Comparison of ENCODE assay signal across 21 cellular contexts in genomic region chr1:46168463-46168862, GRCh38. TPM values are rescaled to one million over a fixed set of nuclear protein-coding genes. Genes with fewer than 3 reads are reported as not detected.
DNase-seq lines count a peak whose midpoint lies in the region; ATAC-seq and TF ChIP-seq lines count a peak whose summit lies in the region.
"Had no signal": no experiment of that assay in that cellular context is flagged by ENCODE, and none has a peak within 500 bp of the region (broad histone marks: within the 10 kb centered on the region; RNA-seq: fewer than 3 reads in every experiment).

No MANE protein-coding gene starts in this region.

- peak overlapping the region; percentile 44 for H3K18ac ChIP-seq in neuronal stem cell (ENCODE audit: low read length)

- no peaks in the 10 kb centered on the region for H3K27me3 ChIP-seq in CD4-positive, alpha-beta T cell (ENCODE audit: control insufficient read depth, insufficient read depth, low read length)
- peaks cover 0 to 39% (median 15%) of the 10 kb centered on the region in 3 experiments for H3K27me3 ChIP-seq in neuronal stem cell (ENCODE audit: control insufficient read depth in 3 of 3, insufficient read depth in 3 of 3, low read depth in 1 of 3, low read length in 3 of 3)

- no peak overlapping the region for H3K27ac Mint-ChIP-seq in activated naive CD4-positive, alpha-beta T cell treated with anti-CD3 and anti-CD28 coated beads, Interleukin-2, amount 50 U/mL, for 24 hours
- no peak overlapping the region for H3K27ac Mint-ChIP-seq in activated naive CD4-positive, alpha-beta T cell treated with anti-CD3 and anti-CD28 coated beads for 36 hours
- peak overlapping the region; percentile 93 for H3K27ac Mint-ChIP-seq in CD4-positive, alpha-beta T cell
- H3K27ac Mint-ChIP-seq: CD14-positive monocyte had no signal

- H3K36me3 ChIP-seq in neuronal stem cell (replicated peaks in 1 of 2; ENCODE audit: control insufficient read depth in 2 of 2, insufficient read depth in 2 of 2, low read length in 2 of 2), result no peaks in the 10 kb centered on the region

- H3K27me3 Mint-ChIP-seq in activated naive CD4-positive, alpha-beta T cell treated with anti-CD3 and anti-CD28 coated beads, Interleukin-2, amount 50 U/mL, for 24 hours, result no peaks in the 10 kb centered on the region
- H3K27me3 Mint-ChIP-seq in activated naive CD4-positive, alpha-beta T cell treated with anti-CD3 and anti-CD28 coated beads for 36 hours (ENCODE audit: low read depth), result peaks cover 4% of the 10 kb centered on the region
- H3K27me3 Mint-ChIP-seq in CD4-positive, alpha-beta T cell, result no peaks in the 10 kb centered on the region

- H3K23ac ChIP-seq in neuronal stem cell (ENCODE audit: low read depth, low read length, poor library complexity), result no peak overlapping the region

- no CpG with 5 or more reads among the region's 1 CpG for WGBS in neuronal stem cell (ENCODE audit: extremely low coverage in 2 of 2, insufficient read length in 2 of 2, insufficient replicate concordance in 1 of 2), 2 donors

- peaks cover 4 to 11% of the 10 kb centered on the region in 2 donors for H3K4me1 ChIP-seq in neuronal stem cell (ENCODE audit: control insufficient read depth in 2 of 2, insufficient read depth in 1 of 2, low read depth in 1 of 2, low read length in 2 of 2)

- H4K91ac ChIP-seq in neuronal stem cell (ENCODE audit: low read depth, low read length, poor library complexity), result no peak overlapping the region

- no peaks in the 10 kb centered on the region for H3K79me1 ChIP-seq in neuronal stem cell (ENCODE audit: low read depth, low read length)

- peaks cover 19% of the 10 kb centered on the region for H3K4me1 Mint-ChIP-seq in activated naive CD4-positive, alpha-beta T cell treated with anti-CD3 and anti-CD28 coated beads, Interleukin-2, amount 50 U/mL, for 24 hours
- peaks cover 14% of the 10 kb centered on the region for H3K4me1 Mint-ChIP-seq in activated naive CD4-positive, alpha-beta T cell treated with anti-CD3 and anti-CD28 coated beads for 36 hours (ENCODE audit: low read depth)
- peaks cover 18% of the 10 kb centered on the region for H3K4me1 Mint-ChIP-seq in CD4-positive, alpha-beta T cell (ENCODE audit: low read depth)

- intact Hi-C loops in activated naive CD4-positive, alpha-beta T cell treated with anti-CD3 and anti-CD28 coated beads for 36 hours (cut with micrococcal nuclease), result no loop called here
- intact Hi-C loops in CD4-positive, alpha-beta T cell (cut with DNase I, micrococcal nuclease), result no loop called here

- H3K14ac ChIP-seq in neuronal stem cell (ENCODE audit: low read length), result no peak overlapping the region

- no peak overlapping the region for H3K4ac ChIP-seq in neuronal stem cell (ENCODE audit: low read length)

- H3K9me3 ChIP-seq in CD4-positive, alpha-beta T cell (ENCODE audit: control insufficient read depth, low read length), result no peaks in the 10 kb centered on the region
- H3K9me3 ChIP-seq in neuronal stem cell (replicated peaks in 1 of 2; ENCODE audit: control insufficient read depth in 2 of 2, insufficient read depth in 1 of 2, low read depth in 1 of 2, low read length in 2 of 2), result no peaks in the 10 kb centered on the region

- no peak overlapping the region for H2AFZ ChIP-seq in neuronal stem cell (ENCODE audit: low read length)
- H2AFZ ChIP-seq: GM23248 had no signal

- H3K9me3 Mint-ChIP-seq in activated naive CD4-positive, alpha-beta T cell treated with anti-CD3 and anti-CD28 coated beads, Interleukin-2, amount 50 U/mL, for 24 hours, result no peaks in the 10 kb centered on the region
- no peaks in the 10 kb centered on the region for H3K9me3 Mint-ChIP-seq in activated naive CD4-positive, alpha-beta T cell treated with anti-CD3 and anti-CD28 coated beads for 36 hours
- no peaks in the 10 kb centered on the region for H3K9me3 Mint-ChIP-seq in CD4-positive, alpha-beta T cell

- CTCF ChIA-PET in activated naive CD4-positive, alpha-beta T cell treated with anti-CD3 and anti-CD28 coated beads for 36 hours (lab: Charles Lee), result interaction anchor here (0.6 kb wide), 2 partner anchors 13 to 609 kb away, joined by 3 to 4 read pairs; no protein-coding TSS in a partner anchor
- CTCF ChIA-PET in CD4-positive, alpha-beta T cell (lab: Charles Lee), result no interaction called here

- no peak overlapping the region for H3K27ac ChIP-seq in CD4-positive, alpha-beta T cell (ENCODE audit: low read depth, low read length)
- no peak overlapping the region for H3K27ac ChIP-seq in neuronal stem cell (replicated peaks; ENCODE audit: low read length)
- H3K27ac ChIP-seq: GM23248 had no signal

- no peak overlapping the region for H2AK5ac ChIP-seq in neuronal stem cell (ENCODE audit: low read depth, low read length)

- DNase-seq in activated naive CD4-positive, alpha-beta T cell treated with anti-CD3 and anti-CD28 coated beads for 36 hours, result no peak
- no peak for DNase-seq in CD4-positive, alpha-beta T cell
- DNase-seq in amniotic epithelial cell (ENCODE audit: low read depth), result peak; percentile 67
- no peak for DNase-seq in neuronal stem cell (ENCODE audit: low spot score)
- DNase-seq in DMS53 (lab: John Stamatoyannopoulos, UW), result no peak
- DNase-seq: 8988T, GM23248, HCEC 1CT, NCI-H1092 treated with DMSO at 0.1 percent for 48 hours, NCI-H2081 treated with DMSO at 0.1 percent for 48 hours, NCI-H748 treated with DMSO at 0.1 percent for 48 hours, SHP77 treated with DMSO at 0.1 percent for 48 hours had no signal

- no peak overlapping the region for H2BK12ac ChIP-seq in neuronal stem cell (ENCODE audit: low read length)

- no peak overlapping the region for H2BK15ac ChIP-seq in neuronal stem cell (ENCODE audit: low read length)

- H3K4me3 Mint-ChIP-seq in activated naive CD4-positive, alpha-beta T cell treated with anti-CD3 and anti-CD28 coated beads, Interleukin-2, amount 50 U/mL, for 24 hours, result peak overlapping the region; percentile 16
- H3K4me3 Mint-ChIP-seq in activated naive CD4-positive, alpha-beta T cell treated with anti-CD3 and anti-CD28 coated beads for 36 hours, result no peak overlapping the region
- peak overlapping the region; percentile 39 for H3K4me3 Mint-ChIP-seq in CD4-positive, alpha-beta T cell

- no peak overlapping the region for H3K4me2 ChIP-seq in neuronal stem cell (ENCODE audit: insufficient read depth, low read length, poor library complexity, severe bottlenecking)

- no peak overlapping the region for H3K9ac ChIP-seq in neuronal stem cell (ENCODE audit: low read depth, low read length, poor library complexity)
- H3K9ac ChIP-seq: GM23248 had no signal

- POLR2A ChIA-PET in CD4-positive, alpha-beta T cell (lab: Charles Lee), result no interaction called here

- H3K36me3 Mint-ChIP-seq in activated naive CD4-positive, alpha-beta T cell treated with anti-CD3 and anti-CD28 coated beads, Interleukin-2, amount 50 U/mL, for 24 hours, result no peaks in the 10 kb centered on the region
- H3K36me3 Mint-ChIP-seq in activated naive CD4-positive, alpha-beta T cell treated with anti-CD3 and anti-CD28 coated beads for 36 hours (ENCODE audit: low read depth), result no peaks in the 10 kb centered on the region
- H3K36me3 Mint-ChIP-seq in CD4-positive, alpha-beta T cell (ENCODE audit: low read depth), result no peaks in the 10 kb centered on the region

- no peak overlapping the region for H2BK5ac ChIP-seq in neuronal stem cell (ENCODE audit: low read length)

- H2BK120ac ChIP-seq in neuronal stem cell (ENCODE audit: low read depth, low read length), result no peak overlapping the region

- no peak overlapping the region for H3K4me3 ChIP-seq in neuronal stem cell (ENCODE audit: low read length in 2 of 2)
- H3K4me3 ChIP-seq: GM23248 had no signal

- no peak for ATAC-seq in CD4-positive, alpha-beta T cell (ENCODE audit: poor library complexity)
- no peak for ATAC-seq in HG03439 (IDR thresholded peaks at IDR 0.05; ENCODE audit: unreplicated experiment)
- no peak for ATAC-seq in GM21737 (IDR thresholded peaks at IDR 0.05; ENCODE audit: unreplicated experiment)

- TF ChIP-seq CTCF in CD4-positive, alpha-beta T cell (IDR thresholded peaks at IDR 0.05), result no peak

- H4K8ac ChIP-seq in neuronal stem cell (ENCODE audit: low read depth, low read length), result no peak overlapping the region

RNA-seq across cellular contexts. Expression of gene TSPAN1, which starts 6.4 kb away (rescaled TPM):
- not detected for total RNA-seq in activated naive CD4-positive, alpha-beta T cell treated with anti-CD3 and anti-CD28 coated beads for 36 hours
- not detected for total RNA-seq in CD4-positive, alpha-beta T cell
- not detected for polyA plus RNA-seq in neuronal stem cell (2013, experiment 1 of 2)
- polyA plus RNA-seq in neuronal stem cell (2013, experiment 2 of 2), result not detected
- total RNA-seq: GM23248, OCI-LY7 had no signal
- polyA plus RNA-seq: CD14-positive monocyte had no signal

RNA-seq across cellular contexts. Expression of gene P3R3URF, which starts 7.8 kb away (rescaled TPM):
- not detected for total RNA-seq in activated naive CD4-positive, alpha-beta T cell treated with anti-CD3 and anti-CD28 coated beads for 36 hours
- not detected for total RNA-seq in CD4-positive, alpha-beta T cell
- polyA plus RNA-seq in neuronal stem cell (2013, experiment 1 of 2), result not detected
- polyA plus RNA-seq in neuronal stem cell (2013, experiment 2 of 2), result not detected
- total RNA-seq: GM23248, LHCN-M2, NCI-H460, OCI-LY7, RPMI7951 had no signal
- polyA plus RNA-seq: AG04450, CD14-positive monocyte, GM23248 had no signal

RNA-seq across cellular contexts. Expression of gene POMGNT1, which starts 29.8 kb away (rescaled TPM):
- total RNA-seq in activated naive CD4-positive, alpha-beta T cell treated with anti-CD3 and anti-CD28 coated beads for 36 hours, result 10 to 100 TPM; 32.4 to 32.9 TPM
- 10 to 100 TPM; 21.1 to 29.0 TPM for total RNA-seq in CD4-positive, alpha-beta T cell
- 61.7 TPM for polyA plus RNA-seq in neuronal stem cell (2013, experiment 1 of 2)
- polyA plus RNA-seq in neuronal stem cell (2013, experiment 2 of 2), result 64.1 TPM

RNA-seq across cellular contexts. Expression of gene LURAP1, which starts 34.7 kb away (rescaled TPM):
- under 1 TPM; 0.21 to 0.25 TPM for total RNA-seq in activated naive CD4-positive, alpha-beta T cell treated with anti-CD3 and anti-CD28 coated beads for 36 hours
- under 1 TPM in 1 of 2 experiments, not detected in 1; 0.14 TPM for total RNA-seq in CD4-positive, alpha-beta T cell
- polyA plus RNA-seq in neuronal stem cell (2013, experiment 1 of 2), result 2.2 TPM
- 2.5 TPM for polyA plus RNA-seq in neuronal stem cell (2013, experiment 2 of 2)
- total RNA-seq: NCI-H460 had no signal
- polyA plus RNA-seq: CD14-positive monocyte had no signal

RNA-seq across cellular contexts. Expression of gene PIK3R3, which starts 36.0 kb away (rescaled TPM):
- total RNA-seq in activated naive CD4-positive, alpha-beta T cell treated with anti-CD3 and anti-CD28 coated beads for 36 hours, result under 1 TPM; 0.45 to 0.49 TPM
- under 1 TPM; 0.20 to 0.38 TPM for total RNA-seq in CD4-positive, alpha-beta T cell
- 39.4 TPM for polyA plus RNA-seq in neuronal stem cell (2013, experiment 1 of 2)
- polyA plus RNA-seq in neuronal stem cell (2013, experiment 2 of 2), result 39.9 TPM
